8 cellular contexts compared by ENCODE assay signal in genomic region chrX:103607385-103608304, GRCh38. TPM values are rescaled to one million over a fixed set of nuclear protein-coding genes. Genes with fewer than 3 reads are reported as not detected.
DNase-seq lines count a peak whose midpoint lies in the region; ATAC-seq and TF ChIP-seq lines count a peak whose summit lies in the region.

A gene with protein sequence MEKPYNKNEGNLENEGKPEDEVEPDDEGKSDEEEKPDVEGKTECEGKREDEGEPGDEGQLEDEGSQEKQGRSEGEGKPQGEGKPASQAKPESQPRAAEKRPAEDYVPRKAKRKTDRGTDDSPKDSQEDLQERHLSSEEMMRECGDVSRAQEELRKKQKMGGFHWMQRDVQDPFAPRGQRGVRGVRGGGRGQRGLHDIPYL (plus strand): TSS chrX:103607963. CDS start chrX:103609065, 1,102 bp downstream.

- peak within 1 kb of the TSS; percentile 80 to 96 (median 94) for H3K27ac Mint-ChIP-seq in brain

- no peak for TF ChIP-seq CTCF in brain (conservative IDR thresholded peaks at IDR 0.05)

- H3K4me3 Mint-ChIP-seq in brain: peak within 1 kb of the TSS; percentile 84 to 90 (median 88)

- H3K9me3 ChIP-seq in BLaER1: no peaks in the 10 kb centered on the region
- no peaks in the 10 kb centered on the region for H3K9me3 ChIP-seq in SJCRH30 (replicated peaks)

- H3K4me1 ChIP-seq in BLaER1: 0 out of 2 replicates have a peak, but pooled peaks cover 6% of the 10 kb centered on the region
- H3K4me1 ChIP-seq in SJCRH30: no peaks in the 10 kb centered on the region

- H3K27ac ChIP-seq in BLaER1 (peak within 1 kb of the TSS; percentile 55; the same call in 1 of the 2 replicates), SJCRH30 (peak within 1 kb of the TSS; percentile 77)

- H3K27me3 ChIP-seq in BLaER1 (no peaks in the 10 kb centered on the region), SJCRH30 (no peaks in the 10 kb centered on the region)

- H4K20me1 ChIP-seq in BLaER1: no peaks in the 10 kb centered on the region

- peaks cover 25% of the 10 kb centered on the region for H3K36me3 Mint-ChIP-seq in brain

- peak within 1 kb of the TSS; percentile 70; the same call in 1 of the 2 replicates for H3K9ac ChIP-seq in BLaER1

- H3K27me3 Mint-ChIP-seq in brain: peaks cover 17% of the 10 kb centered on the region

- peak within 1 kb of the TSS; percentile 71 for H3K4me3 ChIP-seq in BLaER1
- H3K4me3 ChIP-seq in SJCRH30: peak within 1 kb of the TSS; percentile 94

- peaks cover 28% of the 10 kb centered on the region for H3K4me1 Mint-ChIP-seq in brain

- no peaks in the 10 kb centered on the region; the same call in 1 of the 2 replicates for H3K36me3 ChIP-seq in BLaER1
- peaks cover 4% of the 10 kb centered on the region; the same call in 1 of the 2 replicates for H3K36me3 ChIP-seq in SJCRH30

- ATAC-seq in GM19025 (IDR thresholded peaks at IDR 0.05; ENCODE audit: low read depth, unreplicated experiment): peak; percentile 91
- peak; percentile 56 for ATAC-seq in HG03342 (IDR thresholded peaks at IDR 0.05; ENCODE audit: unreplicated experiment)
- no peak for ATAC-seq in HG03520 (IDR thresholded peaks at IDR 0.05; ENCODE audit: unreplicated experiment)

- H3K9me3 Mint-ChIP-seq in brain: peaks cover 0 to 2% (median 0%) of the 10 kb centered on the region in 5 experiments

- H3K4me2 ChIP-seq in BLaER1: peak within 1 kb of the TSS; percentile 57

- DNase-seq in SJCRH30 (peak; percentile 73 to 74), hypothalamus (lab: John Stamatoyannopoulos, UW) (peak in 49 of 51 donors; percentile 3 to 80 (median 42)), retina (peak; percentile 77)

RNA-seq across cellular contexts. Expression of the gene that starts here (rescaled TPM):
- total RNA-seq in SJCRH30 (2014; rRNA removed; shearing (Covaris generic)): 24.1 and 26.0 TPM in 2 replicates
- polyA plus RNA-seq in brain (ENCODE audit: insufficient read depth, low read depth, low replicate concordance): 111 TPM
